Comparison of ENCODE assay signal across 16 cellular contexts in the genomic region with DNA sequence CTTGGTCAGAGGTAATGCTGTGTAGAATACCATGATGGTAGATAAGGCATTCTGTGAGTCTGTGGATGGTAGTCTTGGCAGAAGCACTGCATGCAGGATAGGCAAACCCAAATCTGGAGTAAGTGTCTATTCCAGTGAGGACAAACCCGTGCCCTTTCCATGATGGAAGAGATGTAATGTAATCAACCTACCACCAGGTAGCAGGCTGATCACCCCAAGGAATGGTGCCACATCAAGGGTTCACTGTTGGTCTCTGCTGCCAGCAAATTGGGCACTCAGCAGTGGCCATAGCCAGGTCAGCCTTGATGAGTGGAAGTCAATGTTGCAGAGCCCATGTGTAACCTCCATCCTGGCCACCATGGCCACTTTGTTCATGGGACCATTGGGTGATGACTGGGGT.
DNase-seq lines count a peak whose midpoint lies in the region; ATAC-seq and TF ChIP-seq lines count a peak whose summit lies in the region.
"Had no signal": no experiment of that assay in that cellular context is flagged by ENCODE, and none has a peak within 500 bp of the region (broad histone marks: within the 10 kb centered on the region; RNA-seq: fewer than 3 reads in every experiment).

No MANE protein-coding gene starts in this region.

- CTCF ChIA-PET in MCF 10A (lab: Yijun Ruan, JAX) (interaction anchor here (0.7 kb wide), 1 partner anchor 251 kb away, joined by 4 read pairs; no protein-coding TSS in a partner anchor), Panc1 (lab: Charles Lee) (no interaction called here)
- CTCF ChIA-PET in activated naive CD4-positive, alpha-beta T cell treated with anti-CD3 and anti-CD28 coated beads for 36 hours (lab: Charles Lee): no interaction called here

- H3K4me1 Mint-ChIP-seq in MCF 10A (ENCODE audit: insufficient read depth, unreplicated experiment) (no peaks in the 10 kb centered on the region), endodermal cell (peaks cover 9% of the 10 kb centered on the region), progenitor cell of endocrine pancreas (ENCODE audit: low read depth) (peaks cover 3% of the 10 kb centered on the region), mesothelial cell of epicardium (peaks cover 9% of the 10 kb centered on the region)
- no peaks in the 10 kb centered on the region for H3K4me1 Mint-ChIP-seq in activated naive CD4-positive, alpha-beta T cell treated with anti-CD3 and anti-CD28 coated beads for 36 hours (ENCODE audit: low read depth)
- H3K4me1 Mint-ChIP-seq: B cell; CD8-positive, alpha-beta memory T cell; IgD-negative memory B cell had no signal

- no peak overlapping the region for H3K27ac ChIP-seq in breast epithelium
- H3K27ac ChIP-seq in Panc1 (ENCODE audit: low read length): no peak overlapping the region
- H3K27ac ChIP-seq in endodermal cell (ENCODE audit: low read depth, low read length): no peak overlapping the region

- no peak for TF ChIP-seq CTCF in MCF 10A (IDR thresholded peaks at IDR 0.05; ENCODE audit: unreplicated experiment)
- TF ChIP-seq CTCF in breast epithelium (IDR thresholded peaks at IDR 0.05): no peak
- 0 out of 2 replicates have a peak, but pooled peaks have one; percentile 4 for TF ChIP-seq CTCF in Panc1 (IDR thresholded peaks at IDR 0.05)
- peak; percentile 61 for TF ChIP-seq CTCF in endodermal cell (conservative IDR thresholded peaks at IDR 0.05)
- TF ChIP-seq CTCF in progenitor cell of endocrine pancreas (IDR thresholded peaks at IDR 0.05; ENCODE audit: unreplicated experiment): no peak
- TF ChIP-seq CTCF in mesothelial cell of epicardium (IDR thresholded peaks at IDR 0.05; ENCODE audit: unreplicated experiment): no peak

- DNase-seq in MCF 10A (ENCODE audit: unreplicated experiment) (peak; percentile 27), breast epithelium (ENCODE audit: low spot score in 2 of 2) (no peak), Panc1 (ENCODE audit: low read depth, low spot score) (no peak), endodermal cell (peak; percentile 49), progenitor cell of endocrine pancreas (ENCODE audit: low spot score, unreplicated experiment) (no peak), NCI-H446 treated with DMSO at 0.1 percent for 48 hours (lab: John Stamatoyannopoulos, UW) (no peak), mesothelial cell of epicardium (ENCODE audit: low spot score in 2 of 2, unreplicated experiment in 2 of 2) (no peak)
- no peak for DNase-seq in activated naive CD4-positive, alpha-beta T cell treated with anti-CD3 and anti-CD28 coated beads for 36 hours
- DNase-seq: ACHN; CD8-positive, alpha-beta memory T cell; H7; NCI-H146; NCI-H2107; SHP77 treated with DMSO at 0.1 percent for 48 hours had no signal

- intact Hi-C loops in MCF 10A (cut with micrococcal nuclease): no loop called here
- intact Hi-C loops in breast epithelium (cut with DNase I; ENCODE audit: low total_unique reads): no loop called here
- intact Hi-C loops in Panc1 (cut with micrococcal nuclease; ENCODE audit: unreplicated experiment): no loop called here
- intact Hi-C loops in activated naive CD4-positive, alpha-beta T cell treated with anti-CD3 and anti-CD28 coated beads for 36 hours (cut with micrococcal nuclease): no loop called here

- H3K4me3 ChIP-seq in breast epithelium (no peak overlapping the region), Panc1 (ENCODE audit: low read depth in 2 of 2, low read length in 2 of 2) (no peak overlapping the region), endodermal cell (ENCODE audit: low read length) (no peak overlapping the region)

- H3K36me3 ChIP-seq in breast epithelium (no peaks in the 10 kb centered on the region), Panc1 (ENCODE audit: control insufficient read depth, insufficient read depth, low read length) (no peaks in the 10 kb centered on the region), endodermal cell (ENCODE audit: control insufficient read depth, insufficient read depth, low read length) (no peaks in the 10 kb centered on the region)

- H3K27me3 Mint-ChIP-seq in MCF 10A (ENCODE audit: insufficient read depth, unreplicated experiment) (no peaks in the 10 kb centered on the region), endodermal cell (ENCODE audit: insufficient read depth) (no peaks in the 10 kb centered on the region), progenitor cell of endocrine pancreas (no peaks in the 10 kb centered on the region), mesothelial cell of epicardium (ENCODE audit: low read depth) (no peaks in the 10 kb centered on the region)
- H3K27me3 Mint-ChIP-seq in activated naive CD4-positive, alpha-beta T cell treated with anti-CD3 and anti-CD28 coated beads for 36 hours (ENCODE audit: low read depth): peaks cover 25% of the 10 kb centered on the region

- H3K9ac ChIP-seq in endodermal cell (ENCODE audit: extremely low read depth, low read length, poor library complexity, severe bottlenecking): no peak overlapping the region

- in situ Hi-C loops in Panc1 (cut with HindIII; ENCODE audit: low pct_unique_long_range_greater_than_20kb, low sequenced_read_pairs): no loop called here

- 77 to 100% methylated on average over 1 of the region's 1 CpG for WGBS in endodermal cell (ENCODE audit: insufficient coverage in 1 of 2, insufficient read length in 1 of 2), 2 experiments

- H3K4me3 Mint-ChIP-seq in MCF 10A (ENCODE audit: unreplicated experiment) (no peak overlapping the region), endodermal cell (no peak overlapping the region), progenitor cell of endocrine pancreas (ENCODE audit: low read depth) (no peak overlapping the region), mesothelial cell of epicardium (no peak overlapping the region)
- H3K4me3 Mint-ChIP-seq in activated naive CD4-positive, alpha-beta T cell treated with anti-CD3 and anti-CD28 coated beads for 36 hours: no peak overlapping the region
- H3K4me3 Mint-ChIP-seq: B cell; CD8-positive, alpha-beta memory T cell; IgD-negative memory B cell had no signal

- H3K27ac Mint-ChIP-seq in MCF 10A (ENCODE audit: low read depth, unreplicated experiment) (no peak overlapping the region), endodermal cell (no peak overlapping the region), progenitor cell of endocrine pancreas (no peak overlapping the region), mesothelial cell of epicardium (no peak overlapping the region)
- H3K27ac Mint-ChIP-seq in activated naive CD4-positive, alpha-beta T cell treated with anti-CD3 and anti-CD28 coated beads for 36 hours: no peak overlapping the region
- H3K27ac Mint-ChIP-seq: B cell, IgD-negative memory B cell had no signal

- no peak for ATAC-seq in Panc1

- no peaks in the 10 kb centered on the region for H3K36me3 Mint-ChIP-seq in MCF 10A (ENCODE audit: insufficient read depth, unreplicated experiment)
- peaks cover 4% of the 10 kb centered on the region for H3K36me3 Mint-ChIP-seq in endodermal cell (ENCODE audit: low read depth)
- no peaks in the 10 kb centered on the region for H3K36me3 Mint-ChIP-seq in activated naive CD4-positive, alpha-beta T cell treated with anti-CD3 and anti-CD28 coated beads for 36 hours (ENCODE audit: low read depth)
- no peaks in the 10 kb centered on the region for H3K36me3 Mint-ChIP-seq in progenitor cell of endocrine pancreas (ENCODE audit: insufficient read depth)
- H3K36me3 Mint-ChIP-seq in mesothelial cell of epicardium: no peaks in the 10 kb centered on the region
- H3K36me3 Mint-ChIP-seq: CD8-positive, alpha-beta memory T cell; IgD-negative memory B cell had no signal

- H3K9me3 Mint-ChIP-seq in MCF 10A (ENCODE audit: unreplicated experiment) (no peaks in the 10 kb centered on the region), endodermal cell (peaks cover 5% of the 10 kb centered on the region), progenitor cell of endocrine pancreas (ENCODE audit: low read depth) (peaks cover 4% of the 10 kb centered on the region), mesothelial cell of epicardium (peaks cover 4% of the 10 kb centered on the region)
- no peaks in the 10 kb centered on the region for H3K9me3 Mint-ChIP-seq in activated naive CD4-positive, alpha-beta T cell treated with anti-CD3 and anti-CD28 coated beads for 36 hours

- no TSS peak for BruUV-seq in MCF 10A (replicated peaks; lab: Mats Ljungman, UMichigan)
- BruUV-seq in Panc1 (replicated peaks; lab: Mats Ljungman, UMichigan): no TSS peak

- POLR2A ChIA-PET in MCF 10A (lab: Yijun Ruan, JAX) (no interaction called here), Panc1 (lab: Charles Lee) (no interaction called here)

- no peak for TF ChIP-seq POLR2A in breast epithelium (IDR thresholded peaks at IDR 0.05)

- no peaks in the 10 kb centered on the region for H3K27me3 ChIP-seq in breast epithelium
- H3K27me3 ChIP-seq in Panc1 (ENCODE audit: control insufficient read depth, insufficient read depth, low read length): no peaks in the 10 kb centered on the region
- H3K27me3 ChIP-seq in endodermal cell (ENCODE audit: control insufficient read depth, insufficient read depth, low read length, poor library complexity, severe bottlenecking): no peaks in the 10 kb centered on the region

- H3K9me3 ChIP-seq in breast epithelium (no peaks in the 10 kb centered on the region), Panc1 (ENCODE audit: control insufficient read depth, insufficient read depth, low read depth, low read length) (no peaks in the 10 kb centered on the region), endodermal cell (ENCODE audit: control insufficient read depth, low read length) (peaks cover 11% of the 10 kb centered on the region)

- H3K4me1 ChIP-seq in breast epithelium: no peaks in the 10 kb centered on the region
- no peaks in the 10 kb centered on the region for H3K4me1 ChIP-seq in Panc1 (ENCODE audit: control insufficient read depth, insufficient read depth, low read length)
- peaks cover 4% of the 10 kb centered on the region for H3K4me1 ChIP-seq in endodermal cell (ENCODE audit: control insufficient read depth, insufficient read depth, low read length)

Comparison
In these comparisons a context has a peak if more than half of its experiments do, and no peak if none do; other contexts are left out.
1. DNase-seq: peak in MCF 10A (single experiment) and endodermal cell (single experiment); none in breast epithelium (0 of 2), Panc1 (single experiment), activated naive CD4-positive, alpha-beta T cell treated with anti-CD3 and anti-CD28 coated beads for 36 hours (single experiment), progenitor cell of endocrine pancreas (single experiment), NCI-H446 treated with DMSO at 0.1 percent for 48 hours (single experiment) and mesothelial cell of epicardium (0 of 2).
2. CTCF ChIP-seq: peak in Panc1 (single experiment) and endodermal cell (single experiment); none in MCF 10A (single experiment), breast epithelium (0 of 3), progenitor cell of endocrine pancreas (single experiment) and mesothelial cell of epicardium (single experiment).